1 cellular context compared by ENCODE assay signal in the genomic region with DNA sequence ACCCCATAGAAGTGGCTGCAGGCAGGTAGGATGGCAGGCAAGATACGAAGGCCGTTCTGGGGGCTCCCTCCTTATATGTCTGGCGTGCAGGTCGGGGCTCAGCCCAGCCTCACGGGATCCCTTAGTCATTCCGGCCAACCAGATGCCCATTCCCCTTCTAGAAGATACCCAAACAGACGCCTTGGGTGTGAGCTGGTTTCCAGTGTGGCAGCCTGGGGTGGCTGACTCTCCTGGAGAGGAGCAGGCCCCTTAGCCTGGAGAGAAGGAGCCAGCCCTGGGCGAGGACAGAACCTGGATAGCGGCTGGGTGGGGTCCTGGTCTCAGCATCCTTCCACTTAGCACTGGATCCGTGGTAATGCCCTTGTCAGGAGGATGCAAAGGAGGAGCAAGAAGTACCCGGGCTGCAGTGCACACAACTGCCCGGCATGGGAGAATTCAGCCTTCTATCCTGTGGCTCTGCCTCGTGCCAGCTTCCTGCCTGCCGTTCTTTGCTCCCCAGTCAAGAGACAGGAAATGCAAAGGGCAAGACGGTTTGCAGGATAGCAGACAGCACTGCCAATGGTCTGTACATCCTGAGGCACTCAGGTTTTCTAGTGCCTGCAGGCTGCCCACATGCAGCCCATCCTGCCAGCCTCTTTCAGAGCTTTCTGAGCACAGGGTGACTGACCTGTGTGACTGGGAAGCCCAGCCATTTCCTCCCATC.
TF ChIP-seq lines count a peak whose summit lies in the region.

No MANE protein-coding gene starts in this region.

TF ChIP-seq in H1, 55 proteins besides CTCF, POLR2A, EP300 and RAD21:
- TF ChIP-seq NRF1 (IDR thresholded peaks at IDR 0.05; ENCODE audit: low read depth, low read length): no peak
- TF ChIP-seq SAP30 (IDR thresholded peaks at IDR 0.05; ENCODE audit: insufficient read depth, insufficient replicate concordance, low read length): no peak
- no peak for TF ChIP-seq POLR2AphosphoS5 (IDR thresholded peaks at IDR 0.05; ENCODE audit: low read depth, low read length)
- TF ChIP-seq FOSL1 (IDR thresholded peaks at IDR 0.05; ENCODE audit: insufficient read depth, low read depth, low read length): no peak
